In genomic region chr2:63569740-63570139, GRCh38 we compare ENCODE assay signal across 14 cellular contexts. TPM values are rescaled to one million over a fixed set of nuclear protein-coding genes. Genes with fewer than 3 reads are reported as not detected.
DNase-seq lines count a peak whose midpoint lies in the region; ATAC-seq, FAIRE-seq and TF ChIP-seq lines count a peak whose summit lies in the region.
"Had no signal": no experiment of that assay in that cellular context is flagged by ENCODE, and none has a peak within 500 bp of the region (broad histone marks: within the 10 kb centered on the region; RNA-seq: fewer than 3 reads in every experiment).

No MANE protein-coding gene starts in this region.

- H3K9me3 ChIP-seq in thyroid gland: no peaks in the 10 kb centered on the region

- H3K4me3 ChIP-seq in mesendoderm (ENCODE audit: low read length) (no peak overlapping the region), thyroid gland (replicated peaks in 1 of 3) (no peak overlapping the region)

- H3K23ac ChIP-seq in mesendoderm (ENCODE audit: low read length): no peak overlapping the region

- H3K36me3 ChIP-seq in mesendoderm (ENCODE audit: control insufficient read depth, insufficient read depth, low read length): no peaks in the 10 kb centered on the region
- no peaks in the 10 kb centered on the region for H3K36me3 ChIP-seq in thyroid gland

- H3K4me1 ChIP-seq in mesendoderm (ENCODE audit: control insufficient read depth, low read depth, low read length) (no peaks in the 10 kb centered on the region), thyroid gland (no peaks in the 10 kb centered on the region)

- H2BK15ac ChIP-seq in mesendoderm (replicated peaks; ENCODE audit: low read depth): no peak overlapping the region

- intact Hi-C loops in thyroid gland (cut with DNase I): no loop called here

- H3K79me2 ChIP-seq in mesendoderm (ENCODE audit: control insufficient read depth, insufficient read depth, low read length): no peaks in the 10 kb centered on the region

- no peaks in the 10 kb centered on the region for H3K79me1 ChIP-seq in mesendoderm (ENCODE audit: low read length)

- no peak for FAIRE-seq in urothelium cell line (lab: Jason Lieb, UNC)

- H2AK5ac ChIP-seq in mesendoderm (ENCODE audit: low read length): no peak overlapping the region

- H2BK5ac ChIP-seq in mesendoderm (ENCODE audit: low read length): no peak overlapping the region

- H3K27ac ChIP-seq in mesendoderm (ENCODE audit: low read depth, low read length) (no peak overlapping the region), thyroid gland (no peak overlapping the region)

- H2BK120ac ChIP-seq in mesendoderm (ENCODE audit: low read depth, low read length): peak overlapping the region; percentile 38

- ATAC-seq in GM18868 (IDR thresholded peaks at IDR 0.05; ENCODE audit: unreplicated experiment) (peak; percentile 89), GM21717 (IDR thresholded peaks at IDR 0.05; ENCODE audit: unreplicated experiment) (peak; percentile 77), HG03135 (IDR thresholded peaks at IDR 0.05; ENCODE audit: unreplicated experiment) (peak; percentile 57)
- ATAC-seq: left colon, T-cell had no signal

- no peak overlapping the region for H4K5ac ChIP-seq in mesendoderm (ENCODE audit: low read length)

- H3K9ac ChIP-seq in mesendoderm (ENCODE audit: low read length): no peak overlapping the region

- H3K18ac ChIP-seq in mesendoderm (ENCODE audit: low read length): no peak overlapping the region

- TF ChIP-seq POLR2A in thyroid gland (IDR thresholded peaks at IDR 0.05): no peak

- H3K56ac ChIP-seq in mesendoderm (ENCODE audit: low read length): no peak overlapping the region

- DNase-seq in mesendoderm (no peak), urothelium cell line (ENCODE audit: low spot score) (no peak), middle frontal gyrus (ENCODE audit: extremely low spot score, low spot score) (no peak), thyroid gland (no peak), NAMALWA (ENCODE audit: low spot score) (no peak)
- DNase-seq: activated CD8-positive, alpha-beta memory T cell treated with anti-CD3 and anti-CD28 coated beads for 24 hours; cerebellar nuclear complex; GOT3; left colon; NCI-H2107; T-cell had no signal

- no peak overlapping the region for H3K4me2 ChIP-seq in mesendoderm (ENCODE audit: low read length)

- H3K4ac ChIP-seq in mesendoderm (ENCODE audit: low read depth, low read length): no peak overlapping the region

- no peaks in the 10 kb centered on the region for H3K27me3 ChIP-seq in mesendoderm (ENCODE audit: insufficient read depth, low read length, poor library complexity)
- H3K27me3 ChIP-seq in thyroid gland: no peaks in the 10 kb centered on the region

- no peak for TF ChIP-seq CTCF in thyroid gland (IDR thresholded peaks at IDR 0.05)

- H4K8ac ChIP-seq in mesendoderm (ENCODE audit: low read depth, low read length): no peak overlapping the region

RNA-seq across cellular contexts. Expression of gene WDPCP, which starts 18.5 kb away (rescaled TPM):
- 9.4 TPM for polyA plus RNA-seq in mesendoderm (2013, experiment 1 of 2)
- polyA plus RNA-seq in mesendoderm (2013, experiment 2 of 2): 9.5 TPM
- 10 to 100 TPM; 18.3 to 33.1 (median 22.0) TPM for total RNA-seq in thyroid gland

RNA-seq across cellular contexts. Expression of gene MDH1, which starts 19.0 kb away (rescaled TPM):
- polyA plus RNA-seq in mesendoderm (2013, experiment 1 of 2): 202 TPM
- 203 TPM for polyA plus RNA-seq in mesendoderm (2013, experiment 2 of 2)
- total RNA-seq in thyroid gland: 100 to 1,000 TPM; 119 to 178 (median 136) TPM
